In the genomic region with DNA sequence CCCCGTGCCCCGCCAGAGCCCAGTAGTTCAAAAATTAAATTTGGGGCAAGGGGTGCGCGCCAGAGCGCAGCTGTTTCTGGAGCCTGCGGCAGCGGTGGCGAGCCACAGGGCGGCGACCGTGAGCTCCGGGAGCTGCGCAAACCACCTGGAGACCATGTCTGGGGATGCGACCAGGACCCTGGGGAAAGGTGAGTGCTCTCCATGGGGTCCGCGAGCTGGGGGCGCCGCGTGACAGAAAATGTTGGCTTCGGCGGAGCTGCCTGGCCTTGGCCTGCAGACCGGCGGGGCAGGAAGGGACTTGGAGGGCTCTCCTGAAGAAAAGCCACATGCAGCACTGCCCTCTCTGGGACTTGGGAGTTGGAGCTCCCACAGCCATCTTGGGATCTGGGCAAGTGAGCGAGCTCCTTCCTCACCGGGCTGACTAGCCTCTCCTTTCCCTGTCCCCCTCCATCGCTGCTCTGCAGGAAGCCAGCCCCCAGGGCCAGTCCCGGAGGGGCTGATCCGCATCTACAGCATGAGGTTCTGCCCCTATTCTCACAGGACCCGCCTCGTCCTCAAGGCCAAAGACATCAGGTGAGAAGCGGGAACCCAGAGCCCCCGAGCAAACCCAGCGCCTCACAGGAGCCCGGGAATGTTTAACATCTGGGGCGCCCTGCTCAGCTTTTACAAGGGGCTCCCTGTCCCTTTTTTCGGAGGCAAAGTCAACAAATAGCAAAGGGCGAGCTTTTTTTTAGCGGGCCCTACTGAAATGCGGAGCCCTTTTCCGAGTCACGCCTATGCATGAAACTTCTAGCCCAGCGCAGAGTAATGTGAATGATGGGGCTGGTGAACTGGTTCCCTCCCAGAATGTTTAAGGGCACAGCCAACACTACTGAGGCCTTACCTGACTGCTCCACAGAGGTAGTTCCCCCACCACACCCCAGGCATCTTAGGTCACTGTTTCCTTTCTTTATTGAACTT, we compare ENCODE assay signal across 8 cellular contexts. TPM values are rescaled to one million over a fixed set of nuclear protein-coding genes. Genes with fewer than 3 reads are reported as not detected.
DNase-seq lines count a peak whose midpoint lies in the region; ATAC-seq, FAIRE-seq and TF ChIP-seq lines count a peak whose summit lies in the region.

No MANE protein-coding gene starts in this region.

- peaks cover 5% of the 10 kb centered on the region; the same call in 1 of the 3 replicates for H3K4me1 ChIP-seq in A549
- peaks cover 17% of the 10 kb centered on the region; the same call in 1 of the 2 replicates for H3K4me1 ChIP-seq in HUES6 (ENCODE audit: control insufficient read depth, insufficient read depth, low read length)
- H3K4me1 ChIP-seq in ectodermal cell (ENCODE audit: control insufficient read depth, insufficient read depth, low read length): no peaks in the 10 kb centered on the region

- FAIRE-seq in A549 (lab: Jason Lieb, UNC): no peak

- H3K27me3 Mint-ChIP-seq in stimulated activated naive CD8-positive, alpha-beta T cell treated with anti-CD3 and anti-CD28 coated beads, Interleukin-15, amount 100 ng/mL, for 72 hours: peaks cover 22% of the 10 kb centered on the region

- ATAC-seq in A549: peak; percentile 97
- ATAC-seq in GM19035 (IDR thresholded peaks at IDR 0.05; ENCODE audit: unreplicated experiment): peak; percentile 70
- peak; percentile 88 for ATAC-seq in stimulated activated naive CD8-positive, alpha-beta T cell treated with anti-CD3 and anti-CD28 coated beads, Interleukin-15, amount 100 ng/mL, for 72 hours

- H3K9me3 ChIP-seq in A549 (no peaks in the 10 kb centered on the region), HUES6 (ENCODE audit: control insufficient read depth, insufficient read depth, low read depth, low read length) (no peaks in the 10 kb centered on the region), ectodermal cell (ENCODE audit: control insufficient read depth, low read length) (no peaks in the 10 kb centered on the region)

- H3K4me2 ChIP-seq in A549: peak overlapping the region; percentile 67

- peak; percentile 57 to 80 for DNase-seq in A549 (ENCODE audit: low read depth in 1 of 2, low spot score in 1 of 2)
- DNase-seq in activated CD4-positive, alpha-beta T cell treated with anti-CD3 and anti-CD28 coated beads, Interleukin-2, amount 50 U/mL, for 4 hours: peak; percentile 33 to 39
- peak; percentile 35 to 59 for DNase-seq in lung microvascular endothelial cell (ENCODE audit: low read depth in 2 of 2)
- peak; percentile 57 to 61 for DNase-seq in stimulated activated naive CD8-positive, alpha-beta T cell treated with anti-CD3 and anti-CD28 coated beads, Interleukin-15, amount 100 ng/mL, for 72 hours
- DNase-seq in mucosa of gallbladder (ENCODE audit: low spot score): no peak

- peak overlapping the region; percentile 52 for H3K9ac ChIP-seq in HUES6 (ENCODE audit: low read length)

- POLR2A ChIA-PET in A549 (lab: Yijun Ruan, JAX): interaction anchor here (0.7 to 1.3 kb wide), 5 partner anchors 9 to 153 kb away, joined by 3 to 6 read pairs (median 3); partner anchors contain the start of genes GSTO1, ITPRIP and SFR1

- H3K4me3 ChIP-seq in A549 (peak overlapping the region; percentile 35), HUES6 (ENCODE audit: low read depth, low read length) (peak overlapping the region; percentile 69), ectodermal cell (ENCODE audit: insufficient read depth, low read depth, low read length) (peak overlapping the region; percentile 35)

- peak overlapping the region; percentile 29 to 76; a peak in 5 of 6 replicates for H3K27ac ChIP-seq in A549
- H3K27ac ChIP-seq in HUES6 (ENCODE audit: low read depth, low read length): 0 out of 2 replicates have a peak overlapping the region, but pooled peaks have one; percentile 22
- H3K27ac ChIP-seq in ectodermal cell (ENCODE audit: insufficient read depth, low read depth, low read length, poor library complexity, severe bottlenecking): no peak overlapping the region

- 39% methylated on average over 42 of the region's 42 CpGs for WGBS in A549 (ENCODE audit: missing lambda C conversion rate)
- WGBS in ectodermal cell, 2 experiments: 47 to 48% methylated on average over 42 of the region's 42 CpGs

- peak; percentile 83 for TF ChIP-seq CTCF in A549 (IDR thresholded peaks at IDR 0.05)

- no peaks in the 10 kb centered on the region for H3K9me3 Mint-ChIP-seq in stimulated activated naive CD8-positive, alpha-beta T cell treated with anti-CD3 and anti-CD28 coated beads, Interleukin-15, amount 100 ng/mL, for 72 hours

- peaks cover 11% of the 10 kb centered on the region for H3K4me1 Mint-ChIP-seq in stimulated activated naive CD8-positive, alpha-beta T cell treated with anti-CD3 and anti-CD28 coated beads, Interleukin-15, amount 100 ng/mL, for 72 hours

- H3K27me3 ChIP-seq in HUES6 (ENCODE audit: control insufficient read depth, insufficient read depth, low read length) (peaks cover 10% of the 10 kb centered on the region), ectodermal cell (ENCODE audit: control insufficient read depth, insufficient read depth, low read length, poor library complexity, severe bottlenecking) (peaks cover 14% of the 10 kb centered on the region)

- no peak for TF ChIP-seq POLR2A in A549 (IDR thresholded peaks at IDR 0.05; ENCODE audit: low read length)

- peak overlapping the region; percentile 73 to 88 for H3K27ac Mint-ChIP-seq in stimulated activated naive CD8-positive, alpha-beta T cell treated with anti-CD3 and anti-CD28 coated beads, Interleukin-15, amount 100 ng/mL, for 72 hours

- no peaks in the 10 kb centered on the region; the same call in 1 of the 2 replicates for H3K36me3 ChIP-seq in HUES6 (ENCODE audit: control insufficient read depth, insufficient read depth, low read length)
- no peaks in the 10 kb centered on the region for H3K36me3 ChIP-seq in ectodermal cell (ENCODE audit: control insufficient read depth, insufficient read depth, low read length)

- TF ChIP-seq RAD21 in A549 (conservative IDR thresholded peaks at IDR 0.05 in 1 of 2, IDR thresholded peaks at IDR 0.05 in 1 of 2): peak; percentile 48 to 71; a peak in 4 of 5 replicates

- CTCF ChIA-PET in A549 (lab: Yijun Ruan, JAX): interaction anchor here (0.7 to 11.8 kb wide), 32 partner anchors 9 to 387 kb away, joined by 3 to 260 read pairs (median 4); partner anchors contain the start of genes CFAP58 and ITPRIP

- H3K4me3 Mint-ChIP-seq in stimulated activated naive CD8-positive, alpha-beta T cell treated with anti-CD3 and anti-CD28 coated beads, Interleukin-15, amount 100 ng/mL, for 72 hours: peak overlapping the region; percentile 66 to 80

- no peak for TF ChIP-seq EP300 in A549 (IDR thresholded peaks at IDR 0.05)

TF ChIP-seq in A549, 52 proteins besides CTCF, POLR2A, EP300 and RAD21:
- TF ChIP-seq, protein P1, sequence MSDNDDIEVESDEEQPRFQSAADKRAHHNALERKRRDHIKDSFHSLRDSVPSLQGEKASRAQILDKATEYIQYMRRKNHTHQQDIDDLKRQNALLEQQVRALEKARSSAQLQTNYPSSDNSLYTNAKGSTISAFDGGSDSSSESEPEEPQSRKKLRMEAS (IDR thresholded peaks at IDR 0.05): peak; percentile 51; the same call in 1 of the 2 replicates
- peak; percentile 88 for TF ChIP-seq SMC3 (IDR thresholded peaks at IDR 0.05)
- no peak for TF ChIP-seq NFE2L2 (conservative IDR thresholded peaks at IDR 0.05; ENCODE audit: low read length)
- 0 out of 2 replicates have a peak, but pooled peaks have one; percentile 25 for TF ChIP-seq E2F6 (IDR thresholded peaks at IDR 0.05; ENCODE audit: borderline replicate concordance, low read depth)

RNA-seq across cellular contexts. Expression of gene GSTO2, which starts 6.1 kb away (rescaled TPM):
- polyA plus RNA-seq in A549 (2011; rRNA removed) (5.7 and 6.3 TPM in 2 replicates), A549 (2017; fragmentation: RNase III; extraction: RNeasy Plus Mini Kit Qiagen cat#74134 plus additional on column Dnase treatment) (1.3 to 1.9 TPM (median 1.8 TPM) in 3 replicates)
- 1.7 and 2.1 TPM in 2 replicates for polyA plus RNA-seq in A549 (2012; cell fraction: cytosol; rRNA removed)
- 0.80 and 3.0 TPM in 2 replicates for polyA plus RNA-seq in A549 (2012; cell fraction: nucleus; rRNA removed)
- polyA minus RNA-seq in A549 (2011; rRNA and poly(A)+ RNA removed): 1.6 and 2.8 TPM in 2 replicates
- 6.6 TPM for polyA plus RNA-seq in ectodermal cell (2013, experiment 1 of 4)
- polyA plus RNA-seq in ectodermal cell (2013, experiment 2 of 4): 8.8 TPM
- 3.4 TPM for polyA plus RNA-seq in ectodermal cell (2013, experiment 3 of 4)
- polyA plus RNA-seq in ectodermal cell (2013, experiment 4 of 4): 4.5 TPM
- total RNA-seq in lung microvascular endothelial cell (0.65 and 0.99 TPM in 2 replicates), mucosa of gallbladder (17.2 TPM)

RNA-seq across cellular contexts. Expression of gene GSTO1, which starts 20.4 kb away (rescaled TPM):
- polyA plus RNA-seq in A549 (2011; rRNA removed) (172 and 204 TPM in 2 replicates), A549 (2017; fragmentation: RNase III; extraction: RNeasy Plus Mini Kit Qiagen cat#74134 plus additional on column Dnase treatment) (152 to 163 TPM (median 156 TPM) in 3 replicates)
- 97.9 and 112 TPM in 2 replicates for polyA plus RNA-seq in A549 (2012; cell fraction: cytosol; rRNA removed)
- polyA plus RNA-seq in A549 (2012; cell fraction: nucleus; rRNA removed): 33.3 and 54.1 TPM in 2 replicates
- polyA minus RNA-seq in A549 (2011; rRNA and poly(A)+ RNA removed): 23.8 TPM in 2 replicates
- 30.9 TPM for polyA plus RNA-seq in ectodermal cell (2013, experiment 1 of 4)
- 31.6 TPM for polyA plus RNA-seq in ectodermal cell (2013, experiment 2 of 4)
- polyA plus RNA-seq in ectodermal cell (2013, experiment 3 of 4): 37.3 TPM
- polyA plus RNA-seq in ectodermal cell (2013, experiment 4 of 4): 34.9 TPM
- total RNA-seq in lung microvascular endothelial cell (220 and 286 TPM in 2 replicates), mucosa of gallbladder (95.0 TPM)

RNA-seq across cellular contexts. Expression of gene CFAP43, which starts 42.9 kb away (rescaled TPM):
- 0.42 and 0.75 TPM in 2 replicates for polyA plus RNA-seq in A549 (2011; rRNA removed)
- polyA plus RNA-seq in A549 (2012; cell fraction: cytosol; rRNA removed): 0.08 and 0.13 TPM in 2 replicates
- polyA plus RNA-seq in A549 (2012; cell fraction: nucleus; rRNA removed): 0.14 and 0.16 TPM in 2 replicates
- 0.16 to 0.36 TPM (median 0.31 TPM) in 3 replicates for polyA plus RNA-seq in A549 (2017; fragmentation: RNase III; extraction: RNeasy Plus Mini Kit Qiagen cat#74134 plus additional on column Dnase treatment)
- polyA minus RNA-seq in A549 (2011; rRNA and poly(A)+ RNA removed): 0.24 and 0.25 TPM in 2 replicates
- 1.9 TPM for polyA plus RNA-seq in ectodermal cell (2013, experiment 1 of 4)
- polyA plus RNA-seq in ectodermal cell (2013, experiment 2 of 4): 3.3 TPM
- polyA plus RNA-seq in ectodermal cell (2013, experiment 3 of 4): 1.5 TPM
- polyA plus RNA-seq in ectodermal cell (2013, experiment 4 of 4): 1.7 TPM
- total RNA-seq in lung microvascular endothelial cell: under 0.01 TPM in 2 replicates
- total RNA-seq in mucosa of gallbladder: 1.9 TPM
